In the genomic region with DNA sequence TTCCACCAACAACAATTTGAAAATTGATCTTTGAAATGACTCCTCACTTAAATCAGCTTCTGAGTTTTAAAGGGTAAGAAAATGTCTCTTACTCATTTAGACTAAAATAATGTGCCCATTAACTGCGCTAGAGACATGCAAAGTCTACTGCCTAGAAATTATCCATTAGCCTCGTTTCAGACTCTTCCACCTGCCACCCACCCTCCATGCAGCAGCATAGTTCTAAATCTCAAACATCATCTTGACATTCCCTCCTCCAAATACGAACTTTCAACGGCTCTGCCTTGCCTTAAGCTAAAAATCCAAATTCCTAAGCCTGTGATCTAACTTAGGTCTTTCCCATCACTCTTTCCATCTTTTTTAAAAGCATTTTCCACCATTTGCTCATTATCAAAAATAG, we compare ENCODE assay signal across 9 cellular contexts.
"Had no signal": no experiment of that assay in that cellular context is flagged by ENCODE, and none has a peak within 500 bp of the region (broad histone marks: within the 10 kb centered on the region; RNA-seq: fewer than 3 reads in every experiment).

No MANE protein-coding gene starts in this region.

- H3K4me3 Mint-ChIP-seq: HFFc6 had no signal

- H3K4me1 ChIP-seq: HAP-1 had no signal

- H3K27ac ChIP-seq: GM23248 had no signal

- ATAC-seq: HCT116, K562 had no signal

- H2AFZ ChIP-seq: GM23248 had no signal

- DNase-seq: GM23248, GOT3, H7, HFFc6, IMR-90, KG1 had no signal

- H3K27ac Mint-ChIP-seq: HFFc6 had no signal

- H3K9me3 ChIP-seq: HAP-1 had no signal

- H3K36me3 ChIP-seq: HAP-1 had no signal

- H3K4me3 ChIP-seq: GM23248, HAP-1, K562 had no signal

- H3K9ac ChIP-seq: GM23248 had no signal
